Comparison of ENCODE assay signal across 18 cellular contexts in genomic region chr7:120997902-120998301, GRCh38. TPM values are rescaled to one million over a fixed set of nuclear protein-coding genes. Genes with fewer than 3 reads are reported as not detected.
A peak's percentile ranks its signal among the peaks of the same experiment; 100 is the strongest.
DNase-seq lines count a peak whose midpoint lies in the region; ATAC-seq and TF ChIP-seq lines count a peak whose summit lies in the region.
"Had no signal": no experiment of that assay in that cellular context is flagged by ENCODE, and none has a peak within 500 bp of the region (broad histone marks: within the 10 kb centered on the region; RNA-seq: fewer than 3 reads in every experiment).

No MANE protein-coding gene starts in this region.

- TF ChIP-seq POLR2A in vagina (IDR thresholded peaks at IDR 0.05), result no peak

- ATAC-seq in Right ventricle myocardium superior (ENCODE audit: poor library complexity), result peak; percentile 33
- no peak for ATAC-seq in Right ventricle myocardium inferior
- no peak for ATAC-seq in WTC11
- no peak for ATAC-seq in GM18909 (IDR thresholded peaks at IDR 0.05; ENCODE audit: poor library complexity, unreplicated experiment)
- ATAC-seq: activated T-cell treated with anti-CD3 and anti-CD28 coated beads, Interleukin-2, amount 50 U/mL, for 72 hours; CD8-positive, alpha-beta T cell; stimulated activated naive CD8-positive, alpha-beta T cell treated with anti-CD3 and anti-CD28 coated beads, Interleukin-15, Interleukin-2, amounts not matched to agents 100 U/mL and 50 U/mL, for 24 hours had no signal

- no peaks in the 10 kb centered on the region for H3K36me3 Mint-ChIP-seq in WTC11
- H3K36me3 Mint-ChIP-seq in glutamatergic neuron (ENCODE audit: unreplicated experiment), result no peaks in the 10 kb centered on the region
- H3K36me3 Mint-ChIP-seq: CD8-positive, alpha-beta T cell had no signal

- H3K27ac Mint-ChIP-seq in WTC11 (no peak overlapping the region), glutamatergic neuron (ENCODE audit: unreplicated experiment) (no peak overlapping the region)
- H3K27ac Mint-ChIP-seq: activated T-cell treated with anti-CD3 and anti-CD28 coated beads, Interleukin-2, amount 50 U/mL, for 72 hours; CD8-positive, alpha-beta T cell had no signal

- H3K36me3 ChIP-seq in muscle layer of duodenum (ENCODE audit: control insufficient read depth in 1 of 2, insufficient read depth in 2 of 2, low read length in 2 of 2), result no peaks in the 10 kb centered on the region
- no peaks in the 10 kb centered on the region for H3K36me3 ChIP-seq in vagina

- POLR2A ChIA-PET in WTC11 (lab: Charles Lee), result no interaction called here

- H3K4me3 Mint-ChIP-seq in WTC11 (no peak overlapping the region), glutamatergic neuron (ENCODE audit: unreplicated experiment) (no peak overlapping the region)
- H3K4me3 Mint-ChIP-seq: activated T-cell treated with anti-CD3 and anti-CD28 coated beads, Interleukin-2, amount 50 U/mL, for 72 hours; CD8-positive, alpha-beta T cell had no signal

- peak overlapping the region; percentile 78 for H3K27ac ChIP-seq in muscle layer of duodenum (ENCODE audit: low read length)
- peak overlapping the region; percentile 36 for H3K27ac ChIP-seq in vagina

- intact Hi-C loops in Right ventricle myocardium superior (cut with DNase I), result no loop called here
- intact Hi-C loops in Right ventricle myocardium inferior (cut with DNase I), result no loop called here
- intact Hi-C loops in vagina (cut with DNase I), result no loop called here

- H3K4me3 ChIP-seq in muscle layer of duodenum (ENCODE audit: low read depth in 1 of 2, low read length in 2 of 2) (no peak overlapping the region), vagina (no peak overlapping the region)
- H3K4me3 ChIP-seq: skin epidermis had no signal

- H3K4me1 ChIP-seq in muscle layer of duodenum (ENCODE audit: control insufficient read depth in 1 of 2, insufficient read depth in 2 of 2, low read length in 2 of 2) (peaks cover 9 to 48% of the 10 kb centered on the region in 2 donors), vagina (peaks cover 49% of the 10 kb centered on the region)

- H3K27me3 ChIP-seq in muscle layer of duodenum (ENCODE audit: low read depth, low read length) (no peaks in the 10 kb centered on the region), vagina (no peaks in the 10 kb centered on the region)

- CTCF ChIA-PET in WTC11 (lab: Charles Lee), result interaction anchor here (1.2 kb wide), 1 partner anchor 10 kb away, joined by 3 read pairs; the partner anchor contains the start of gene CPED1

- H3K9me3 ChIP-seq in muscle layer of duodenum (ENCODE audit: control insufficient read depth in 1 of 2, low read length in 2 of 2) (no peaks in the 10 kb centered on the region), vagina (no peaks in the 10 kb centered on the region)

- TF ChIP-seq CTCF in WTC11 (IDR thresholded peaks at IDR 0.05), result no peak
- TF ChIP-seq CTCF in vagina (IDR thresholded peaks at IDR 0.05), result no peak
- no peak for TF ChIP-seq CTCF in glutamatergic neuron (IDR thresholded peaks at IDR 0.05; ENCODE audit: partially characterized antibody, unreplicated experiment)

- peaks cover 10% of the 10 kb centered on the region for H3K4me1 Mint-ChIP-seq in WTC11
- no peaks in the 10 kb centered on the region for H3K4me1 Mint-ChIP-seq in glutamatergic neuron (ENCODE audit: low read depth, unreplicated experiment)

- DNase-seq in Right ventricle myocardium superior (peak; percentile 50), Right ventricle myocardium inferior (ENCODE audit: missing footprints) (no peak), WTC11 (ENCODE audit: low spot score) (no peak), vagina (ENCODE audit: extremely low spot score in 2 of 2) (no peak), NCI-H2227 (lab: John Stamatoyannopoulos, UW; ENCODE audit: unreplicated experiment) (no peak), glutamatergic neuron (no peak)
- DNase-seq: activated CD4-positive, alpha-beta T cell treated with anti-CD3 and anti-CD28 coated beads, Interleukin-2, amount 50 U/mL, for 4 hours; activated T-cell treated with anti-CD3 and anti-CD28 coated beads, Interleukin-2, amount 50 U/mL, for 72 hours; CD8-positive, alpha-beta T cell; central memory CD4-positive, alpha-beta T cell; foreskin melanocyte; mesendoderm; NCI-H2081; NCI-H774; stimulated activated naive CD8-positive, alpha-beta T cell treated with anti-CD3 and anti-CD28 coated beads, Interleukin-15, Interleukin-2, amounts not matched to agents 100 U/mL and 50 U/mL, for 24 hours had no signal

- H3K27me3 Mint-ChIP-seq in WTC11 (ENCODE audit: low read depth), result no peaks in the 10 kb centered on the region
- no peaks in the 10 kb centered on the region for H3K27me3 Mint-ChIP-seq in glutamatergic neuron (ENCODE audit: unreplicated experiment)

- no peaks in the 10 kb centered on the region for H3K9me3 Mint-ChIP-seq in WTC11
- H3K9me3 Mint-ChIP-seq in glutamatergic neuron (ENCODE audit: unreplicated experiment), result no peaks in the 10 kb centered on the region
- H3K9me3 Mint-ChIP-seq: activated T-cell treated with anti-CD3 and anti-CD28 coated beads, Interleukin-2, amount 50 U/mL, for 72 hours; CD8-positive, alpha-beta T cell had no signal

TF ChIP-seq in WTC11, 78 proteins besides CTCF, POLR2A, EP300 and RAD21:
- TF ChIP-seq HMGA2 (CRISPR knock-in tag; IDR thresholded peaks at IDR 0.05), result peak; percentile 72
- no peak for TF ChIP-seq ETV6 (CRISPR knock-in tag; IDR thresholded peaks at IDR 0.05)

RNA-seq across cellular contexts. Expression of gene CPED1, which starts 9.4 kb away (rescaled TPM):
- total RNA-seq in Right ventricle myocardium superior, result 26.2 TPM
- 27.5 TPM for total RNA-seq in Right ventricle myocardium inferior
- 0.30 to 0.98 TPM (median 0.44 TPM) in 3 replicates for total RNA-seq in WTC11 (2021)
- total RNA-seq in vagina, result 27.3 TPM
- total RNA-seq in glutamatergic neuron (ENCODE audit: unreplicated experiment), result not detected
- total RNA-seq: activated T-cell treated with anti-CD3 and anti-CD28 coated beads, Interleukin-2, amount 50 U/mL, for 72 hours; CD8-positive, alpha-beta T cell had no signal

RNA-seq across cellular contexts. Expression of gene ING3, which starts 47.3 kb away (rescaled TPM):
- total RNA-seq in Right ventricle myocardium superior (11.1 TPM), Right ventricle myocardium inferior (14.1 TPM), WTC11 (2021) (12.6 to 14.8 TPM (median 14.2 TPM) in 3 replicates), vagina (14.0 TPM), glutamatergic neuron (ENCODE audit: unreplicated experiment) (14.9 TPM)

Comparison
In these comparisons a context has a peak if more than half of its experiments do, and no peak if none do; other contexts are left out.
1. RNA of gene CPED1, which starts 9.4 kb away (total RNA-seq): 27.5 TPM in Right ventricle myocardium inferior (single experiment), 27.3 TPM in vagina (single experiment) and 26.2 TPM in Right ventricle myocardium superior (single experiment); 0.30 to 0.98 TPM in WTC11 and not detected in glutamatergic neuron (single experiment); every median in the first group is over 10 times any median in the second.